ENCODE assay signal across 12 cellular contexts in genomic region chr22:47276219-47276843, GRCh38.
"Had no signal": no experiment of that assay in that cellular context is flagged by ENCODE, and none has a peak within 500 bp of the region (broad histone marks: within the 10 kb centered on the region; RNA-seq: fewer than 3 reads in every experiment).

No MANE protein-coding gene starts in this region.

- ATAC-seq: activated CD8-positive, alpha-beta memory T cell treated with anti-CD3 and anti-CD28 coated beads, Interleukin-2, amount 10 ng/mL, durations not matched to agents 7 days and 5 days; activated naive CD8-positive, alpha-beta T cell treated with anti-CD3 and anti-CD28 coated beads, Interleukin-2, amount 50 U/mL, for 24 hours; activated T-cell treated with anti-CD3 and anti-CD28 coated beads, Interleukin-2, amount 50 U/mL, for 4 hours had no signal

- FAIRE-seq: astrocyte, colon had no signal

- H3K27ac ChIP-seq: cardiac muscle cell, upper lobe of left lung had no signal

- DNase-seq: activated CD4-positive, alpha-beta T cell treated with anti-CD3 and anti-CD28 coated beads, Interleukin-2, amount 50 U/mL, for 4 hours; activated CD4-positive, CD25-positive, alpha-beta regulatory T cell treated with anti-CD3 and anti-CD28 coated beads, Interleukin-2, amount 50 U/mL, for 72 hours; activated CD8-positive, alpha-beta memory T cell treated with anti-CD3 and anti-CD28 coated beads, Interleukin-2, amount 10 ng/mL, durations not matched to agents 7 days and 5 days; activated naive CD8-positive, alpha-beta T cell treated with anti-CD3 and anti-CD28 coated beads, Interleukin-2, amount 50 U/mL, for 24 hours; activated T-cell treated with anti-CD3 and anti-CD28 coated beads, Interleukin-2, amount 50 U/mL, for 4 hours; hypothalamus; kidney glomerular epithelial cell; T-helper 9 cell had no signal

- H3K27me3 ChIP-seq: cardiac muscle cell, upper lobe of left lung had no signal

- H3K4me3 ChIP-seq: cardiac muscle cell, upper lobe of left lung had no signal

- H3K9me3 ChIP-seq: upper lobe of left lung had no signal

- H3K36me3 ChIP-seq: cardiac muscle cell, upper lobe of left lung had no signal
